15 cellular contexts compared by ENCODE assay signal in genomic region chr22:22820626-22821025, GRCh38.
DNase-seq lines count a peak whose midpoint lies in the region; ATAC-seq and TF ChIP-seq lines count a peak whose summit lies in the region.
"Had no signal": no experiment of that assay in that cellular context is flagged by ENCODE, and none has a peak within 500 bp of the region (broad histone marks: within the 10 kb centered on the region; RNA-seq: fewer than 3 reads in every experiment).

No MANE protein-coding gene starts in this region.

- no peak overlapping the region for H3K4ac ChIP-seq in neuronal stem cell (ENCODE audit: low read length)

- in situ Hi-C loops in GM13976 (cut with MboI; ENCODE audit: low sequenced_read_pairs, unreplicated experiment) = no loop called here

- peaks cover 0 to 5% (median 0%) of the 10 kb centered on the region in 3 experiments for H3K27me3 ChIP-seq in neuronal stem cell (ENCODE audit: control insufficient read depth in 3 of 3, insufficient read depth in 3 of 3, low read depth in 1 of 3, low read length in 3 of 3)
- peaks cover 0 to 10% (median 0%) of the 10 kb centered on the region in 45 donors for H3K27me3 ChIP-seq in dorsolateral prefrontal cortex

- H3K9me3 ChIP-seq in neuronal stem cell (replicated peaks in 1 of 2; ENCODE audit: control insufficient read depth in 2 of 2, insufficient read depth in 1 of 2, low read depth in 1 of 2, low read length in 2 of 2) = no peaks in the 10 kb centered on the region

- intact Hi-C loops in dorsolateral prefrontal cortex (cut with DNase I) = no loop called here

- H3K36me3 Mint-ChIP-seq in activated T-cell treated with anti-CD3 and anti-CD28 coated beads, Interleukin-2, amount 50 U/mL, for 4 hours (ENCODE audit: insufficient read depth) = no peaks in the 10 kb centered on the region

- H3K27ac ChIP-seq in neuronal stem cell (replicated peaks; ENCODE audit: low read length) (no peak overlapping the region), dorsolateral prefrontal cortex (no peak overlapping the region)

- no peak overlapping the region for H2BK15ac ChIP-seq in neuronal stem cell (ENCODE audit: low read length)

- WGBS in neuronal stem cell (ENCODE audit: extremely low coverage in 2 of 2, insufficient read length in 2 of 2, insufficient replicate concordance in 1 of 2), 2 donors = no CpG with 5 or more reads among the region's 2 CpGs

- H2AFZ ChIP-seq in neuronal stem cell (ENCODE audit: low read length) = no peak overlapping the region
- H2AFZ ChIP-seq: GM23338 had no signal

- H2BK12ac ChIP-seq in neuronal stem cell (ENCODE audit: low read length) = no peak overlapping the region

- H3K4me3 ChIP-seq in Jurkat, Clone E6-1 (ENCODE audit: low read length) = no peak overlapping the region
- no peak overlapping the region for H3K4me3 ChIP-seq in neuronal stem cell (ENCODE audit: low read length in 2 of 2)
- H3K4me3 ChIP-seq in dorsolateral prefrontal cortex = no peak overlapping the region
- H3K4me3 ChIP-seq: GM23338 had no signal

- H3K27me3 Mint-ChIP-seq in activated T-cell treated with anti-CD3 and anti-CD28 coated beads, Interleukin-2, amount 50 U/mL, for 4 hours (ENCODE audit: low read depth) = no peaks in the 10 kb centered on the region

- TF ChIP-seq CTCF in GM13976 (IDR thresholded peaks at IDR 0.05; ENCODE audit: borderline replicate concordance, control extremely low read depth, extremely low read depth, insufficient read depth, missing control alignments) = no peak
- TF ChIP-seq CTCF in dorsolateral prefrontal cortex (IDR thresholded peaks at IDR 0.05 in 54 of 56, conservative IDR thresholded peaks at IDR 0.05 in 2 of 56; ENCODE audit: low read depth in 1 of 56, partially characterized antibody in 56 of 56) = no peak

- H3K9ac ChIP-seq in neuronal stem cell (ENCODE audit: low read depth, low read length, poor library complexity) = peak overlapping the region; percentile 27

- no peak overlapping the region for H2BK120ac ChIP-seq in neuronal stem cell (ENCODE audit: low read depth, low read length)

- no peak overlapping the region for H3K4me2 ChIP-seq in neuronal stem cell (ENCODE audit: insufficient read depth, low read length, poor library complexity, severe bottlenecking)
- H3K4me2 ChIP-seq: GM23338 had no signal

- H3K36me3 ChIP-seq in neuronal stem cell (replicated peaks in 1 of 2; ENCODE audit: control insufficient read depth in 2 of 2, insufficient read depth in 2 of 2, low read length in 2 of 2) = no peaks in the 10 kb centered on the region

- H3K23ac ChIP-seq in neuronal stem cell (ENCODE audit: low read depth, low read length, poor library complexity) = no peak overlapping the region

- no peaks in the 10 kb centered on the region for H3K4me1 ChIP-seq in neuronal stem cell (ENCODE audit: control insufficient read depth in 2 of 2, insufficient read depth in 1 of 2, low read depth in 1 of 2, low read length in 2 of 2)

- H4K8ac ChIP-seq in neuronal stem cell (ENCODE audit: low read depth, low read length) = no peak overlapping the region

- H3K79me1 ChIP-seq in neuronal stem cell (ENCODE audit: low read depth, low read length) = no peaks in the 10 kb centered on the region

- no peak overlapping the region for H2AK5ac ChIP-seq in neuronal stem cell (ENCODE audit: low read depth, low read length)

- H3K14ac ChIP-seq in neuronal stem cell (ENCODE audit: low read length) = no peak overlapping the region

- H3K18ac ChIP-seq in neuronal stem cell (ENCODE audit: low read length) = no peak overlapping the region

- no peak for DNase-seq in activated T-cell treated with anti-CD3 and anti-CD28 coated beads, Interleukin-2, amount 50 U/mL, for 4 hours
- no peak for DNase-seq in activated T-cell treated with anti-CD3 and anti-CD28 coated beads, Interleukin-2, amount 50 U/mL, for 1 hour
- peak; percentile 56 for DNase-seq in Jurkat, Clone E6-1 (ENCODE audit: low read depth, low spot score)
- peak; percentile 25 for DNase-seq in activated gamma-delta T cell treated with anti-CD3 and anti-CD28 coated beads, Interleukin-2, amount 50 U/mL, for 16 hours (ENCODE audit: low read depth)
- DNase-seq in neuronal stem cell (ENCODE audit: low spot score) (no peak), NCI-H345 (lab: John Stamatoyannopoulos, UW) (no peak), GM13976 (ENCODE audit: low spot score) (no peak), dorsolateral prefrontal cortex (no peak)
- DNase-seq: NCI-H1105 treated with DMSO at 0.1 percent for 48 hours, nephron progenitor cell, SHP77, T-helper 9 cell had no signal

- peak; percentile 42 to 64 for ATAC-seq in activated T-cell treated with anti-CD3 and anti-CD28 coated beads, Interleukin-2, amount 50 U/mL, for 4 hours
- ATAC-seq: GM23338, left lobe of liver had no signal

- no peaks in the 10 kb centered on the region for H3K9me3 Mint-ChIP-seq in activated T-cell treated with anti-CD3 and anti-CD28 coated beads, Interleukin-2, amount 50 U/mL, for 4 hours
- H3K9me3 Mint-ChIP-seq: GM23338, IgD-negative memory B cell, nephron progenitor cell had no signal

- peaks cover 94% of the 10 kb centered on the region for H3K4me1 Mint-ChIP-seq in activated T-cell treated with anti-CD3 and anti-CD28 coated beads, Interleukin-2, amount 50 U/mL, for 4 hours (ENCODE audit: low read depth)

- no peak overlapping the region for H2BK5ac ChIP-seq in neuronal stem cell (ENCODE audit: low read length)

- H3K4me3 Mint-ChIP-seq in activated T-cell treated with anti-CD3 and anti-CD28 coated beads, Interleukin-2, amount 50 U/mL, for 4 hours = peak overlapping the region; percentile 46
- H3K4me3 Mint-ChIP-seq: GM23338, nephron progenitor cell had no signal

- no peak overlapping the region for H4K91ac ChIP-seq in neuronal stem cell (ENCODE audit: low read depth, low read length, poor library complexity)

Comparison
In these comparisons a context has a peak if more than half of its experiments do, and no peak if none do; other contexts are left out.
1. DNase-seq: peak in Jurkat, Clone E6-1 (single experiment) and activated gamma-delta T cell treated with anti-CD3 and anti-CD28 coated beads, Interleukin-2, amount 50 U/mL, for 16 hours (single experiment); none in activated T-cell treated with anti-CD3 and anti-CD28 coated beads, Interleukin-2, amount 50 U/mL, for 4 hours (single experiment), activated T-cell treated with anti-CD3 and anti-CD28 coated beads, Interleukin-2, amount 50 U/mL, for 1 hour (single experiment), neuronal stem cell (single experiment), NCI-H345 (single experiment), GM13976 (single experiment) and dorsolateral prefrontal cortex (0 of 10).